ENCODE assay signal across 29 cellular contexts in the genomic region with DNA sequence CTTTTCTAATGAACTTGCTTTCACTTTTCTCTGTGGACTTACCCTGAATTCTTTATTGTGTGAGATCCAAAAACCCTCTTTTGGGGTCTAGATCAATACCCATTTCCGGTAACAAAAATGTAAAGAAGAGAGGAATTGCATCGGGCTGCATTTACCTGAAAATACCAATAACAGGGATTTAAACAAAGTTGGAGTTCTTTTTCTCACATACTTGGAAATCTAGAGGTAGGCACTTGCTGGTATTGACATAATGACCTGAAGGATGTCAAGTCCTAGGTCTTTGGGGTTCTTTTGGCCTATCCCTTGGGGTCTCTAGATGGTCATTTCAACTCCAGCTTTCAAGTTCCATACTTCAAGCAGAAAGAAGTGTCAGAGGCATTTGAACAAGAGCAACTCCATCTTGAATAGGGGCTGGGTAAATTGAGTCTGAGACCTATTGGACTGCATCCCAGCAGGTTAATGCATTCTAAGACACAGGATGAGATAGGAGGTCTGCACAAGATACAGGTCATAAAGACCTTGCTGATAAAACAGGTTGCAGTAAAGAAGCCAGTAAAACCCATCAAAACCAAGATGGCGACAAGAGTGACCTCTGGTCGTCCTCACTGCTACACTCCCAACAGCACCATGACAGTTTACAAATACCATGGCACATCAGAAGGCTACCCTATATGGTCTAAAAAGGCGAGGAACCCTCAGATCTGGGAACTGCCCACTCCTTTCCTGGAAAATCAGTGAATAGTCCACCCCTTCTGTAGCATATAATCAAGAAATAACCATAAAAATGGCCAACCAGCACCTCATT.
"Had no signal": no experiment of that assay in that cellular context is flagged by ENCODE, and none has a peak within 500 bp of the region (broad histone marks: within the 10 kb centered on the region; RNA-seq: fewer than 3 reads in every experiment).

No MANE protein-coding gene starts in this region.

- H3K27me3 ChIP-seq: stomach, suprapubic skin, testis, thyroid gland, tibial artery, tibial nerve, transverse colon, upper lobe of left lung, upper lobe of right lung, uterus, vagina had no signal

- H3K4me3 ChIP-seq: stomach, suprapubic skin, testis, thoracic aorta, thyroid gland, tibial artery, tibial nerve, transverse colon, upper lobe of left lung, upper lobe of right lung, uterus, vagina had no signal

- H3K9me3 ChIP-seq: stomach, suprapubic skin, testis, thoracic aorta, thyroid gland, tibial artery, transverse colon, upper lobe of left lung, uterus, vagina had no signal

- DNase-seq: stimulated activated CD4-positive, alpha-beta T cell treated with anti-CD3 and anti-CD28 coated beads, Interleukin-2, amount 100 ng/mL, for 48 hours; stimulated activated CD4-positive, alpha-beta T cell treated with anti-CD3 and anti-CD28 coated beads, Interleukin-4, amount 100 ng/mL, for 1 hour; stimulated activated CD4-positive, alpha-beta T cell treated with anti-CD3 and anti-CD28 coated beads, Interleukin-4, amount 100 ng/mL, for 24 hours; stimulated activated CD4-positive, alpha-beta T cell treated with anti-CD3 and anti-CD28 coated beads, Interleukin-4, amount 100 ng/mL, for 4 hours; stimulated activated CD8-positive, alpha-beta memory T cell treated with anti-CD3 and anti-CD28 coated beads, Interleukin-4, amount 100 ng/mL, for 48 hours; stimulated activated naive B cell treated with anti-CD40 and anti-IgM and Interleukin-4, amounts not matched to agents 10 μg/mL and 1 μg/mL and 100 μg/mL, for 72 hours; stimulated activated naive CD4-positive, alpha-beta T cell; stimulated activated naive CD4-positive, alpha-beta T cell treated with Interleukin-2 at 50 U/mL for 16 hours; stimulated activated naive CD8-positive, alpha-beta T cell treated with anti-CD3 and anti-CD28 coated beads, Interleukin-15, amount 100 ng/mL, for 72 hours; stimulated activated naive CD8-positive, alpha-beta T cell treated with anti-CD3 and anti-CD28 coated beads, Interleukin-15, Interleukin-2, amounts not matched to agents 100 U/mL and 50 U/mL, for 24 hours; stomach; substantia nigra; testis; thyroid gland; tibial artery; transverse colon; trophoblast cell; upper lobe of left lung; upper lobe of right lung; uterus had no signal

- H3K36me3 Mint-ChIP-seq: stimulated activated effector memory CD8-positive, alpha-beta T cell treated with anti-CD3 and anti-CD28 coated beads, Interleukin-12 subunit alpha, Interleukin-12 subunit beta, amount 100 ng/mL, for 72 hours; stimulated activated memory B cell treated with anti-CD40 and anti-IgM and Interleukin-4, amounts not matched to agents 10 μg/mL and 1 μg/mL and 100 μg/mL, for 72 hours; type B pancreatic cell had no signal

- H3K27me3 Mint-ChIP-seq: stimulated activated memory B cell treated with anti-CD40 and anti-IgM and Interleukin-4, amounts not matched to agents 10 μg/mL and 1 μg/mL and 100 μg/mL, for 72 hours; stimulated activated naive CD8-positive, alpha-beta T cell treated with anti-CD3 and anti-CD28 coated beads, Interleukin-15, amount 100 ng/mL, for 72 hours; type B pancreatic cell had no signal

- ATAC-seq: stimulated activated effector memory CD8-positive, alpha-beta T cell treated with anti-CD3 and anti-CD28 coated beads, Interleukin-12 subunit alpha, Interleukin-12 subunit beta, amount 100 ng/mL, for 72 hours; stimulated activated memory B cell treated with anti-CD40 and anti-IgM and Interleukin-4, amounts not matched to agents 10 μg/mL and 1 μg/mL and 100 μg/mL, for 72 hours; stimulated activated naive B cell treated with anti-CD40 and anti-IgM and Interleukin-4, amounts not matched to agents 10 μg/mL and 1 μg/mL and 100 μg/mL, for 72 hours; stimulated activated naive CD8-positive, alpha-beta T cell treated with anti-CD3 and anti-CD28 coated beads, Interleukin-15, amount 100 ng/mL, for 72 hours; stimulated activated naive CD8-positive, alpha-beta T cell treated with anti-CD3 and anti-CD28 coated beads, Interleukin-15, Interleukin-2, amounts not matched to agents 100 U/mL and 50 U/mL, for 24 hours; upper lobe of right lung had no signal

- H3K36me3 ChIP-seq: stomach, suprapubic skin, thoracic aorta, thyroid gland, tibial artery, tibial nerve, transverse colon, upper lobe of left lung, upper lobe of right lung, uterus, vagina had no signal

- FAIRE-seq: urothelium cell line had no signal

- H3K4me3 Mint-ChIP-seq: stimulated activated effector memory CD8-positive, alpha-beta T cell treated with anti-CD3 and anti-CD28 coated beads, Interleukin-12 subunit alpha, Interleukin-12 subunit beta, amount 100 ng/mL, for 72 hours; stimulated activated memory B cell treated with anti-CD40 and anti-IgM and Interleukin-4, amounts not matched to agents 10 μg/mL and 1 μg/mL and 100 μg/mL, for 72 hours; stimulated activated naive B cell treated with anti-CD40 and anti-IgM and Interleukin-4, amounts not matched to agents 10 μg/mL and 1 μg/mL and 100 μg/mL, for 72 hours; stimulated activated naive CD8-positive, alpha-beta T cell treated with anti-CD3 and anti-CD28 coated beads, Interleukin-15, amount 100 ng/mL, for 72 hours; stimulated activated naive CD8-positive, alpha-beta T cell treated with anti-CD3 and anti-CD28 coated beads, Interleukin-15, Interleukin-2, amounts not matched to agents 100 ng/mL and 50 ng/mL, for 24 hours; type B pancreatic cell had no signal

- H3K27ac Mint-ChIP-seq: stimulated activated effector memory CD8-positive, alpha-beta T cell treated with anti-CD3 and anti-CD28 coated beads, Interleukin-12 subunit alpha, Interleukin-12 subunit beta, amount 100 ng/mL, for 72 hours; stimulated activated memory B cell treated with anti-CD40 and anti-IgM and Interleukin-4, amounts not matched to agents 10 μg/mL and 1 μg/mL and 100 μg/mL, for 72 hours; stimulated activated naive B cell treated with anti-CD40 and anti-IgM and Interleukin-4, amounts not matched to agents 10 μg/mL and 1 μg/mL and 100 μg/mL, for 72 hours; stimulated activated naive CD8-positive, alpha-beta T cell treated with anti-CD3 and anti-CD28 coated beads, Interleukin-15, amount 100 ng/mL, for 72 hours; stimulated activated naive CD8-positive, alpha-beta T cell treated with anti-CD3 and anti-CD28 coated beads, Interleukin-15, Interleukin-2, amounts not matched to agents 100 ng/mL and 50 ng/mL, for 24 hours; type B pancreatic cell had no signal

- H3K9me3 Mint-ChIP-seq: stimulated activated effector memory CD8-positive, alpha-beta T cell treated with anti-CD3 and anti-CD28 coated beads, Interleukin-12 subunit alpha, Interleukin-12 subunit beta, amount 100 ng/mL, for 72 hours; stimulated activated naive CD8-positive, alpha-beta T cell treated with anti-CD3 and anti-CD28 coated beads, Interleukin-15, Interleukin-2, amounts not matched to agents 100 ng/mL and 50 ng/mL, for 24 hours had no signal

- H3K4me1 ChIP-seq: stomach, suprapubic skin, testis, thyroid gland, tibial artery, tibial nerve, transverse colon, upper lobe of left lung, upper lobe of right lung, uterus, vagina had no signal

- H3K27ac ChIP-seq: stomach, suprapubic skin, testis, thoracic aorta, thyroid gland, tibial artery, tibial nerve, transverse colon, upper lobe of left lung, upper lobe of right lung, uterus, vagina had no signal
